ENCODE assay signal across 10 cellular contexts in genomic region chr16:16096161-16096857, GRCh38.
DNase-seq lines count a peak whose midpoint lies in the region; ATAC-seq, FAIRE-seq and TF ChIP-seq lines count a peak whose summit lies in the region.
"Had no signal": no experiment of that assay in that cellular context is flagged by ENCODE, and none has a peak within 500 bp of the region (broad histone marks: within the 10 kb centered on the region; RNA-seq: fewer than 3 reads in every experiment).

No MANE protein-coding gene starts in this region.

- H3K4me3 ChIP-seq in GM12878 (no peak overlapping the region), kidney epithelial cell (ENCODE audit: low read depth, low read length) (no peak overlapping the region), suprapubic skin (no peak overlapping the region)

- WGBS in H9 (ENCODE audit: extremely low coverage, insufficient read length, low lambda C conversion rate), result no CpG with 5 or more reads among the region's 12 CpGs
- 87% methylated on average over 12 of the region's 12 CpGs for WGBS in GM12878 (ENCODE audit: insufficient coverage, insufficient replicate concordance, low lambda C conversion rate, missing lambda C conversion rate)
- 61% methylated on average over 12 of the region's 12 CpGs for WGBS in suprapubic skin

- no peak overlapping the region for H3K23ac ChIP-seq in H9 (ENCODE audit: insufficient read length, low read depth, low read length)

- POLR2A ChIA-PET in GM12878 (lab: Charles Lee), result no interaction called here

- TF ChIP-seq RAD21 in GM12878 (IDR thresholded peaks at IDR 0.05; ENCODE audit: insufficient read depth, low read depth, low read length), result no peak

- H3K56ac ChIP-seq in H9 (ENCODE audit: insufficient read length, low read depth, low read length), result no peak overlapping the region

- SMC1A ChIA-PET in GM12878 (lab: Charles Lee; ENCODE audit: uncharacterized antibody, unreplicated experiment), result no interaction called here

- H2BK120ac ChIP-seq in H9 (ENCODE audit: low read depth, low read length, poor library complexity, severe bottlenecking), result no peak overlapping the region

- TF ChIP-seq CTCF in H9 (conservative IDR thresholded peaks at IDR 0.05) (peak; percentile 57), GM12878 (IDR thresholded peaks at IDR 0.05 in 2 of 3, conservative IDR thresholded peaks at IDR 0.05 in 1 of 3; ENCODE audit: control insufficient read depth in 2 of 3, extremely low read depth in 1 of 3, insufficient read depth in 1 of 3, low read depth in 3 of 3, low read length in 3 of 3) (0 out of 6 replicates have a peak, but pooled peaks of 1 of the 3 experiments have one; percentile 8), kidney epithelial cell (IDR thresholded peaks at IDR 0.05; ENCODE audit: insufficient read depth, low read length, poor library complexity, severe bottlenecking) (peak; percentile 33), suprapubic skin (IDR thresholded peaks at IDR 0.05) (no peak)

- peaks cover 7 to 22% of the 10 kb centered on the region in 2 experiments; a peak in 2 of 4 replicates for H3K4me1 Mint-ChIP-seq in H9

- H3K79me2 ChIP-seq in H9 (ENCODE audit: insufficient read depth, low read length) (no peaks in the 10 kb centered on the region), GM12878 (ENCODE audit: control insufficient read depth, insufficient read depth, low read length) (no peaks in the 10 kb centered on the region)

- CTCF ChIA-PET in GM12878 (lab: Yijun Ruan, JAX), result no interaction called here

- no peak overlapping the region for H4K5ac ChIP-seq in H9 (ENCODE audit: insufficient read length, low read depth, low read length)

- no peaks in the 10 kb centered on the region for H3K9me3 ChIP-seq in H9 (ENCODE audit: control insufficient read depth, low read depth, low read length)
- H3K9me3 ChIP-seq in GM12878 (replicated peaks; ENCODE audit: control insufficient read depth, insufficient read depth, low read length), result no peaks in the 10 kb centered on the region
- H3K9me3 ChIP-seq in suprapubic skin, result no peaks in the 10 kb centered on the region

- H3T11ph ChIP-seq in H9 (ENCODE audit: low read length), result no peak overlapping the region

- no peak overlapping the region for H2BK15ac ChIP-seq in H9 (ENCODE audit: low read depth, low read length)

- RAD21 ChIA-PET in GM12878 (lab: Charles Lee; ENCODE audit: unreplicated experiment), result no interaction called here

- no peak overlapping the region for H3K14ac ChIP-seq in H9 (ENCODE audit: insufficient read depth, low read length)

- H3K4me3 Mint-ChIP-seq in H9, result no peak overlapping the region

- H3K18ac ChIP-seq in H9 (ENCODE audit: insufficient read length, low read depth, low read length), result no peak overlapping the region

- TF ChIP-seq EP300 in GM12878 (IDR thresholded peaks at IDR 0.05; ENCODE audit: borderline replicate concordance in 1 of 2, control insufficient read depth in 1 of 2, low read depth in 2 of 2, low read length in 2 of 2) (no peak), suprapubic skin (IDR thresholded peaks at IDR 0.05) (peak; percentile 42)

- H3K36me3 ChIP-seq in GM12878 (ENCODE audit: control insufficient read depth in 2 of 2, insufficient read depth in 2 of 2, low read length in 1 of 2) (peaks cover 21 to 22% of the 10 kb centered on the region in 2 experiments), kidney epithelial cell (ENCODE audit: control insufficient read depth, insufficient read depth, low read length) (no peaks in the 10 kb centered on the region), suprapubic skin (peaks cover 23% of the 10 kb centered on the region)

- no peaks in the 10 kb centered on the region for H3K79me1 ChIP-seq in H9 (ENCODE audit: insufficient read depth, low read depth, low read length, poor library complexity, severe bottlenecking)

- H2AFZ ChIP-seq in H9 (ENCODE audit: low read length), result no peak overlapping the region
- H2AFZ ChIP-seq in GM12878 (ENCODE audit: control insufficient read depth, low read depth, low read length), result no peak overlapping the region

- H2BK12ac ChIP-seq in H9 (ENCODE audit: insufficient read length, low read depth, low read length), result no peak overlapping the region

- DNase-seq in H9 (no peak), GM12878 (ENCODE audit: low read depth, low spot score) (no peak), kidney epithelial cell (ENCODE audit: low read depth) (no peak), suprapubic skin (ENCODE audit: low spot score in 2 of 2) (no peak), DMS114 treated with DMSO at 0.1 percent for 48 hours (lab: John Stamatoyannopoulos, UW; ENCODE audit: unreplicated experiment) (no peak)
- DNase-seq: activated naive CD4-positive, alpha-beta T cell treated with Interleukin-2 at 50 U/mL for 16 hours; SHP77 had no signal

- H4K20me1 ChIP-seq in H9 (ENCODE audit: control insufficient read depth, insufficient read depth, insufficient read length), result no peaks in the 10 kb centered on the region
- H4K20me1 ChIP-seq in GM12878 (ENCODE audit: control insufficient read depth, insufficient read depth), result no peaks in the 10 kb centered on the region

- no peak overlapping the region for H3K4ac ChIP-seq in H9 (ENCODE audit: low read depth, low read length)

- no peaks in the 10 kb centered on the region for H3K9me3 Mint-ChIP-seq in H9

- in situ Hi-C loops in GM12878 (cut with MboI), result no loop called here

- H4K91ac ChIP-seq in H9 (ENCODE audit: insufficient read length, low read depth, low read length), result no peak overlapping the region

- peak overlapping the region; percentile 5 to 81 (median 75); a peak in 4 of 7 replicates for H3K27ac Mint-ChIP-seq in H9

- H3K23me2 ChIP-seq in H9 (ENCODE audit: insufficient read length, low read depth, low read length, poor library complexity, severe bottlenecking), result no peaks in the 10 kb centered on the region

- no peak overlapping the region for H2BK20ac ChIP-seq in H9 (ENCODE audit: low read depth, low read length, poor library complexity, severe bottlenecking)

- H3K27ac ChIP-seq in H9 (ENCODE audit: insufficient read length, low read depth, low read length) (no peak overlapping the region), GM12878 (ENCODE audit: control insufficient read depth, insufficient read depth) (no peak overlapping the region), suprapubic skin (peak overlapping the region; percentile 23)

- H3K27me3 ChIP-seq in H9 (ENCODE audit: insufficient read depth, low read length) (no peaks in the 10 kb centered on the region), GM12878 (replicated peaks in 1 of 2; ENCODE audit: control insufficient read depth in 2 of 2, insufficient read depth in 2 of 2, low read length in 1 of 2) (no peaks in the 10 kb centered on the region), kidney epithelial cell (ENCODE audit: control insufficient read depth, insufficient read depth, low read length) (no peaks in the 10 kb centered on the region), suprapubic skin (no peaks in the 10 kb centered on the region)

- H2AK5ac ChIP-seq in H9 (ENCODE audit: insufficient read length, low read length), result no peak overlapping the region

- FAIRE-seq in GM12878 (lab: Jason Lieb, UNC), result no peak

- no peak for TF ChIP-seq POLR2A in GM12878 (IDR thresholded peaks at IDR 0.05; ENCODE audit: low read depth, low read length)
- no peak for TF ChIP-seq POLR2A in suprapubic skin (IDR thresholded peaks at IDR 0.05)

- H2BK5ac ChIP-seq in H9 (ENCODE audit: insufficient read length, low read length), result no peak overlapping the region

- H3K9ac ChIP-seq in H9 (ENCODE audit: extremely low read depth, insufficient read length, low read length) (no peak overlapping the region), GM12878 (ENCODE audit: control insufficient read depth, insufficient read depth, low read length) (no peak overlapping the region)

- intact Hi-C loops in GM12878 (cut with micrococcal nuclease; ENCODE audit: unreplicated experiment), result no loop called here

- H3K36me3 Mint-ChIP-seq in H9 (ENCODE audit: insufficient read depth in 1 of 3, low read depth in 3 of 3), result peaks cover 13 to 63% (median 50%) of the 10 kb centered on the region in 3 experiments; a peak in 6 of 7 replicates

- H3K4me1 ChIP-seq in H9 (ENCODE audit: insufficient read depth, low read length) (no peaks in the 10 kb centered on the region), GM12878 (ENCODE audit: control insufficient read depth, insufficient read depth, low read length) (no peaks in the 10 kb centered on the region), suprapubic skin (no peaks in the 10 kb centered on the region)

- no peak overlapping the region for H4K8ac ChIP-seq in H9 (replicated peaks; ENCODE audit: insufficient read length, low read depth, low read length)

- ATAC-seq in GM12878 (peak; percentile 33), GM18502 (IDR thresholded peaks at IDR 0.05; ENCODE audit: poor library complexity, unreplicated experiment) (no peak), GM18873 (IDR thresholded peaks at IDR 0.05; ENCODE audit: low FRiP score, unreplicated experiment) (no peak), GM21360 (IDR thresholded peaks at IDR 0.05; ENCODE audit: unreplicated experiment) (no peak)

- no TSS peak for BruUV-seq in GM12878 (replicated peaks; lab: Mats Ljungman, UMichigan)

- H3K4me2 ChIP-seq in H9 (ENCODE audit: insufficient read depth, insufficient read length, low read length), result no peak overlapping the region
- no peak overlapping the region for H3K4me2 ChIP-seq in GM12878 (ENCODE audit: control insufficient read depth, insufficient read depth)

- no peaks in the 10 kb centered on the region for H3K27me3 Mint-ChIP-seq in H9 (ENCODE audit: low read depth)

TF ChIP-seq in GM12878, 131 proteins besides CTCF, POLR2A, EP300 and RAD21 (continues in another document):
- no peak for TF ChIP-seq ZBTB4 (CRISPR knock-in tag; IDR thresholded peaks at IDR 0.05)

Comparison
In these comparisons a context has a peak if more than half of its experiments do, and no peak if none do; other contexts are left out.
1. CTCF ChIP-seq: peak in H9 (single experiment) and kidney epithelial cell (single experiment); none in suprapubic skin (0 of 2).